Comparison of ENCODE assay signal across 9 cellular contexts in the genomic region with DNA sequence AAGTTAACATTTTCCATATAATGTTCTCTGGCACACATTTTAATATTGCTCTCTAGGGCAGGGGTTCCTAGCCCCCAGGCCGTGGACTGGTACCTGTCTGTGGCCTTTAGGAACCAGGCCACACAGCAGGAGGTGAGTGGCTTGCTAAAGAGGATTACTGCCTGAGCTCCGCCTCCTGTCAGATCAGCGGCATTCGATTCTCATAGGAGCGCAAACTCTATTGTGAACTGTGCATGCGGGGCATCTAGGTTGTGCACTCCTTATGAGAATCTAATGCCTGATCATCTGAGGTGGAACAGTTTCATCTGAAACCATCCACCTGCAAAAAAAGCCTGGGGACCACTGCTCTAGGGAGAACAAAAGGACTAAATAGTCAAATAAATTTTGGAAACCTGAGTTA.
A peak's percentile ranks its signal among the peaks of the same experiment; 100 is the strongest.
DNase-seq lines count a peak whose midpoint lies in the region; ATAC-seq and TF ChIP-seq lines count a peak whose summit lies in the region.
"Had no signal": no experiment of that assay in that cellular context is flagged by ENCODE, and none has a peak within 500 bp of the region (broad histone marks: within the 10 kb centered on the region; RNA-seq: fewer than 3 reads in every experiment).

No MANE protein-coding gene starts in this region.

- H3K27ac ChIP-seq in caudate nucleus (ENCODE audit: low read depth, low read length) = no peak overlapping the region
- H3K27ac ChIP-seq: HL-60 had no signal

- no peak for ATAC-seq in GM21529 (IDR thresholded peaks at IDR 0.05; ENCODE audit: unreplicated experiment)
- no peak for ATAC-seq in HG02642 (IDR thresholded peaks at IDR 0.05; ENCODE audit: poor library complexity, unreplicated experiment)

- POLR2A ChIA-PET in GM10248 (lab: Yijun Ruan, JAX) = no interaction called here

- DNase-seq in GM10248 (ENCODE audit: extremely low spot score) (no peak), NCI-H82 (lab: John Stamatoyannopoulos, UW) (peak; percentile 80), choroid plexus epithelial cell (ENCODE audit: low read depth) (no peak), retina (peak; percentile 54), caudate nucleus (lab: John Stamatoyannopoulos, UW) (no peak)
- DNase-seq: GDM1 had no signal

- TF ChIP-seq CTCF in GM10248 (IDR thresholded peaks at IDR 0.05; ENCODE audit: control extremely low read depth, extremely low read depth, low read depth, missing control alignments) (peak; percentile 7), choroid plexus epithelial cell (conservative IDR thresholded peaks at IDR 0.05; ENCODE audit: low read depth, low read length) (peak; percentile 1)

- CTCF ChIA-PET in GM10248 (lab: Yijun Ruan, JAX) = interaction anchor here (0.7 to 1.4 kb wide), 4 partner anchors 13 to 40 kb away, joined by 3 to 4 read pairs (median 4); no protein-coding TSS in a partner anchor

- H3K4me3 ChIP-seq in choroid plexus epithelial cell (ENCODE audit: low read depth, low read length) = no peak overlapping the region

Comparison
In these comparisons a context has a peak if more than half of its experiments do, and no peak if none do; other contexts are left out.
1. DNase-seq: peak in NCI-H82 (single experiment) and retina (single experiment); none in GM10248 (single experiment), choroid plexus epithelial cell (single experiment) and caudate nucleus (0 of 61).